In genomic region chr5:59238126-59238902, GRCh38 we compare ENCODE assay signal across 1 cellular context.
TF ChIP-seq lines count a peak whose summit lies in the region.

No MANE protein-coding gene starts in this region.

TF ChIP-seq in GM12878, 131 proteins besides CTCF, POLR2A, EP300 and RAD21 (continued from another document):
- TF ChIP-seq MTA2 (IDR thresholded peaks at IDR 0.05; ENCODE audit: low read depth) (peak; percentile 28; the same call in 1 of the 2 replicates), SREBF2 (IDR thresholded peaks at IDR 0.05; ENCODE audit: low read length) (no peak), NFIC (IDR thresholded peaks at IDR 0.05; ENCODE audit: low read depth, low read length) (peak; percentile 94), FOXM1 (IDR thresholded peaks at IDR 0.05; ENCODE audit: low read depth, low read length) (peak; percentile 65; the same call in 1 of the 2 replicates), CBFB (IDR thresholded peaks at IDR 0.05; ENCODE audit: low read depth) (peak; percentile 37; the same call in 1 of the 2 replicates), PML (IDR thresholded peaks at IDR 0.05; ENCODE audit: low read length) (0 out of 2 replicates have a peak, but pooled peaks have one; percentile 31), CREB1 (IDR thresholded peaks at IDR 0.05; ENCODE audit: low read depth) (peak; percentile 42; the same call in 1 of the 2 replicates), ATF2 (IDR thresholded peaks at IDR 0.05; ENCODE audit: low read length) (peak; percentile 77), NR2F1 (conservative IDR thresholded peaks at IDR 0.05) (0 out of 2 replicates have a peak, but pooled peaks have one; percentile 23), RUNX3 (IDR thresholded peaks at IDR 0.05; ENCODE audit: low read length) (peak; percentile 98), DPF2 (IDR thresholded peaks at IDR 0.05) (0 out of 2 replicates have a peak, but pooled peaks have one; percentile 27), NFYA (IDR thresholded peaks at IDR 0.05; ENCODE audit: borderline replicate concordance, low read depth, low read length) (no peak), SMAD5 (IDR thresholded peaks at IDR 0.05; ENCODE audit: low read depth) (no peak), ZBED1 (IDR thresholded peaks at IDR 0.05; ENCODE audit: borderline replicate concordance) (peak; percentile 62; the same call in 1 of the 2 replicates), LARP7 (IDR thresholded peaks at IDR 0.05) (no peak), BHLHE40 (IDR thresholded peaks at IDR 0.05; ENCODE audit: borderline replicate concordance in 1 of 2, low read depth in 2 of 2, low read length in 1 of 2) (0 out of 4 replicates have a peak, but pooled peaks of 1 of the 2 experiments have one; percentile 19), GABPA (IDR thresholded peaks at IDR 0.05; ENCODE audit: low read depth) (peak; percentile 66)
